In genomic region chr21:41664881-41665765, GRCh38 we compare ENCODE assay signal across 12 cellular contexts.
A peak's percentile ranks its signal among the peaks of the same experiment; 100 is the strongest.
DNase-seq lines count a peak whose midpoint lies in the region; ATAC-seq, FAIRE-seq and TF ChIP-seq lines count a peak whose summit lies in the region.
"Had no signal": no experiment of that assay in that cellular context is flagged by ENCODE, and none has a peak within 500 bp of the region (broad histone marks: within the 10 kb centered on the region; RNA-seq: fewer than 3 reads in every experiment).

No MANE protein-coding gene starts in this region.

- no peak for TF ChIP-seq CTCF in coronary artery (IDR thresholded peaks at IDR 0.05)

- H3K4me3 ChIP-seq in coronary artery, result peak overlapping the region; percentile 45

- ATAC-seq in left colon (peak; percentile 52), HG03565 (IDR thresholded peaks at IDR 0.05; ENCODE audit: unreplicated experiment) (no peak), HG03571 (IDR thresholded peaks at IDR 0.05; ENCODE audit: unreplicated experiment) (no peak)

- DNase-seq in HT1080 (ENCODE audit: low read depth), result peak; percentile 32
- peak; percentile 81 for DNase-seq in coronary artery (ENCODE audit: low spot score)
- DNase-seq in left colon, result peak in 1 of 2 donors; percentile 29
- DNase-seq in stromal cell of bone marrow (ENCODE audit: low read depth), result peak; percentile 84
- no peak for DNase-seq in DMS114 treated with DMSO at 0.1 percent for 48 hours (lab: John Stamatoyannopoulos, UW; ENCODE audit: unreplicated experiment)
- no peak for DNase-seq in GM19239 (ENCODE audit: insufficient read length, low spot score)
- DNase-seq: kidney glomerular epithelial cell, NCI-H524, T-helper 1 cell had no signal

- peak overlapping the region; percentile 63 to 83 for H3K27ac ChIP-seq in coronary artery

- no peak for FAIRE-seq in GM19239 (lab: Jason Lieb, UNC)
- FAIRE-seq: colon had no signal

- intact Hi-C loops in left colon (cut with DNase I, micrococcal nuclease), result no loop called here

Comparison
In these comparisons a context has a peak if more than half of its experiments do, and no peak if none do; other contexts are left out.
1. DNase-seq: peak in HT1080 (single experiment), coronary artery (single experiment) and stromal cell of bone marrow (single experiment); none in DMS114 treated with DMSO at 0.1 percent for 48 hours (single experiment) and GM19239 (single experiment).